ENCODE assay signal across 20 cellular contexts in genomic region chr9:123607479-123607878, GRCh38.
"Had no signal": no experiment of that assay in that cellular context is flagged by ENCODE, and none has a peak within 500 bp of the region (broad histone marks: within the 10 kb centered on the region; RNA-seq: fewer than 3 reads in every experiment).

No MANE protein-coding gene starts in this region.

- H3K9me3 ChIP-seq: body of pancreas, gastrocnemius medialis, heart left ventricle, left ventricle myocardium inferior, neutrophil had no signal

- H3K4me3 ChIP-seq: body of pancreas, gastrocnemius medialis, heart left ventricle, left ventricle myocardium inferior had no signal

- H3K9me3 Mint-ChIP-seq: activated CD4-positive, alpha-beta T cell treated with anti-CD3 and anti-CD28 coated beads, Interleukin-2, amount 10 ng/mL, durations not matched to agents 24 days and 14 days; activated CD8-positive, alpha-beta T cell treated with anti-CD3 and anti-CD28 coated beads for 36 hours; activated T-helper 17 cell treated with anti-CD3 and anti-CD28 coated beads, Interleukin-2, amount 50 U/mL, for 72 hours; naive thymus-derived CD8-positive, alpha-beta T cell had no signal

- H3K36me3 ChIP-seq: gastrocnemius medialis, left ventricle myocardium inferior had no signal

- H3K4me3 Mint-ChIP-seq: activated CD4-positive, alpha-beta T cell treated with anti-CD3 and anti-CD28 coated beads, Interleukin-2, amount 10 ng/mL, durations not matched to agents 24 days and 14 days; activated CD8-positive, alpha-beta T cell treated with anti-CD3 and anti-CD28 coated beads for 36 hours; activated T-helper 17 cell treated with anti-CD3 and anti-CD28 coated beads, Interleukin-2, amount 50 U/mL, for 72 hours had no signal

- H3K27me3 Mint-ChIP-seq: activated CD4-positive, alpha-beta T cell treated with anti-CD3 and anti-CD28 coated beads, Interleukin-2, amount 10 ng/mL, durations not matched to agents 24 days and 14 days; activated CD8-positive, alpha-beta T cell treated with anti-CD3 and anti-CD28 coated beads for 36 hours; activated T-helper 17 cell treated with anti-CD3 and anti-CD28 coated beads, Interleukin-2, amount 50 U/mL, for 72 hours; naive thymus-derived CD8-positive, alpha-beta T cell had no signal

- ATAC-seq: activated CD8-positive, alpha-beta T cell treated with anti-CD3 and anti-CD28 coated beads for 36 hours; activated T-helper 17 cell treated with anti-CD3 and anti-CD28 coated beads, Interleukin-2, amount 50 U/mL, for 72 hours; body of pancreas; gastrocnemius medialis; heart left ventricle; naive thymus-derived CD8-positive, alpha-beta T cell; sciatic nerve had no signal

- H3K4me1 ChIP-seq: body of pancreas, gastrocnemius medialis, parathyroid adenoma had no signal

- DNase-seq: activated CD4-positive, alpha-beta T cell treated with anti-CD3 and anti-CD28 coated beads, Interleukin-2, amount 10 ng/mL, durations not matched to agents 24 days and 14 days; activated CD4-positive, CD25-positive, alpha-beta regulatory T cell; activated CD8-positive, alpha-beta T cell treated with anti-CD3 and anti-CD28 coated beads for 36 hours; activated naive CD4-positive, alpha-beta T cell treated with Interleukin-2 at 50 U/mL for 16 hours; activated T-cell treated with anti-CD3 and anti-CD28 coated beads, Interleukin-2, amount 50 U/mL, for 1 hour; body of pancreas; gastrocnemius medialis; heart left ventricle; kidney; left ventricle myocardium inferior; mesenchymal stem cell; naive thymus-derived CD8-positive, alpha-beta T cell; stimulated activated CD4-positive, alpha-beta T cell treated with anti-CD3 and anti-CD28 coated beads, Interleukin-4, amount 100 ng/mL, for 4 hours; stimulated activated naive CD4-positive, alpha-beta T cell; T-helper 1 cell; T-helper 9 cell had no signal

- H3K27ac Mint-ChIP-seq: activated CD4-positive, alpha-beta T cell treated with anti-CD3 and anti-CD28 coated beads, Interleukin-2, amount 10 ng/mL, durations not matched to agents 24 days and 14 days; activated CD8-positive, alpha-beta T cell treated with anti-CD3 and anti-CD28 coated beads for 36 hours; activated T-helper 17 cell treated with anti-CD3 and anti-CD28 coated beads, Interleukin-2, amount 50 U/mL, for 72 hours had no signal

- H3K4me1 Mint-ChIP-seq: activated CD4-positive, alpha-beta T cell treated with anti-CD3 and anti-CD28 coated beads, Interleukin-2, amount 10 ng/mL, durations not matched to agents 24 days and 14 days; activated T-helper 17 cell treated with anti-CD3 and anti-CD28 coated beads, Interleukin-2, amount 50 U/mL, for 72 hours had no signal
